Comparison of ENCODE assay signal across 2 cellular contexts in genomic region chrX:33207056-33207455, GRCh38.
TF ChIP-seq lines count a peak whose summit lies in the region.

No MANE protein-coding gene starts in this region.

TF ChIP-seq in liver, 16 proteins besides CTCF, POLR2A, EP300 and RAD21 (continued from another document):
- TF ChIP-seq TAF1 (conservative IDR thresholded peaks at IDR 0.05): no peak
- no peak for TF ChIP-seq ZBTB33 (IDR thresholded peaks at IDR 0.05)

TF ChIP-seq in HepG2, 621 proteins besides CTCF, POLR2A, EP300 and RAD21 (continued from another document):
- no peak for TF ChIP-seq ZNF574 (CRISPR knock-in tag; IDR thresholded peaks at IDR 0.05)
- no peak for TF ChIP-seq CHCHD3 (CRISPR knock-in tag; IDR thresholded peaks at IDR 0.05)
- TF ChIP-seq ZNF569 (CRISPR knock-in tag; IDR thresholded peaks at IDR 0.05; ENCODE audit: borderline replicate concordance): no peak
- no peak for TF ChIP-seq PHF8 (CRISPR knock-in tag; IDR thresholded peaks at IDR 0.05)
- no peak for TF ChIP-seq ZNF354B (CRISPR knock-in tag; IDR thresholded peaks at IDR 0.05)
